ENCODE assay signal across 19 cellular contexts in the genomic region with DNA sequence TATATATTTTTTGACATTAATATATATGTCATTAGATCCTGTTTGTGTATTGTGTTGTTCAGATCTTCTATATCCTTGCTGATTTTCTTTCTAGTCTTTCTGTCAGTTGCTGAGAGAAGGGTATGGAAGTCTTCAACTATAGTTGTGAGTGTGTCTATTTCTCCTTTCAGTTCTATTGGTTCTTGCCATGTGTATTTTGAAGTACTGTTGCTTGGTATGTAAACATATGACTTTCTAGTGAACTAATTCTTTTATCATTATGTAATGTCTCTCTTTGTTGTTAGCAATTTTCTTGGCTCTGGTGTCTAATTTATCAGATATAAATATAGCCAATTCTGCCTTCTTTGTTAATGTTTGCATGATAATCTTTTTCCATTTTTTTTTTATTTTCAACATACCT.
"Had no signal": no experiment of that assay in that cellular context is flagged by ENCODE, and none has a peak within 500 bp of the region (broad histone marks: within the 10 kb centered on the region; RNA-seq: fewer than 3 reads in every experiment).

No MANE protein-coding gene starts in this region.

- H3K4me3 ChIP-seq: adrenal gland, left ventricle myocardium inferior, testis had no signal

- H3K9me3 ChIP-seq: adrenal gland, left ventricle myocardium inferior, testis had no signal

- H3K4me1 ChIP-seq: adrenal gland, left ventricle myocardium inferior, testis had no signal

- H3K36me3 ChIP-seq: adrenal gland, left ventricle myocardium inferior, WERI-Rb-1 had no signal

- ATAC-seq: activated CD8-positive, alpha-beta T cell treated with anti-CD3 and anti-CD28 coated beads, Interleukin-2, amount 10 ng/mL, durations not matched to agents 7 days and 5 days; activated naive CD4-positive, alpha-beta T cell treated with anti-CD3 and anti-CD28 coated beads, Interleukin-2, amount 50 U/mL, for 72 hours; activated T-helper 17 cell treated with anti-CD3 and anti-CD28 coated beads, Interleukin-2, amount 50 U/mL, for 72 hours; esophagus mucosa; natural killer cell had no signal

- H3K27me3 ChIP-seq: adrenal gland, testis had no signal

- H3K27ac ChIP-seq: adrenal gland, left ventricle myocardium inferior, testis, WERI-Rb-1 had no signal

- DNase-seq: activated CD4-positive, alpha-beta T cell treated with anti-CD3 and anti-CD28 coated beads, Interleukin-2, amount 50 U/mL, for 1 hour; activated CD4-positive, CD25-positive, alpha-beta regulatory T cell treated with anti-CD3 and anti-CD28 coated beads, Interleukin-2, amount 50 U/mL, for 72 hours; activated CD8-positive, alpha-beta T cell treated with anti-CD3 and anti-CD28 coated beads, Interleukin-2, amount 10 ng/mL, durations not matched to agents 7 days and 5 days; activated T-cell treated with anti-CD3 and anti-CD28 coated beads, Interleukin-2, amount 50 U/mL, for 24 hours; adrenal gland; dermis blood vessel endothelial cell; effector CD8-positive, alpha-beta T cell; left ventricle myocardium inferior; natural killer cell; retina; stimulated activated CD4-positive, alpha-beta T cell treated with anti-CD3 and anti-CD28 coated beads, Interleukin-2, amount 100 ng/mL, for 48 hours; stimulated activated CD8-positive, alpha-beta memory T cell treated with anti-CD3 and anti-CD28 coated beads, Interleukin-4, amount 100 ng/mL, for 48 hours; stimulated activated naive CD4-positive, alpha-beta T cell; T-helper 1 cell; testis; WERI-Rb-1 had no signal
